Comparison of ENCODE assay signal across 17 cellular contexts in genomic region chr11:20488352-20488751, GRCh38.
DNase-seq lines count a peak whose midpoint lies in the region; ATAC-seq, FAIRE-seq and TF ChIP-seq lines count a peak whose summit lies in the region.
"Had no signal": no experiment of that assay in that cellular context is flagged by ENCODE, and none has a peak within 500 bp of the region (broad histone marks: within the 10 kb centered on the region; RNA-seq: fewer than 3 reads in every experiment).

No MANE protein-coding gene starts in this region.

- peaks cover 14% of the 10 kb centered on the region for H3K36me3 Mint-ChIP-seq in type B pancreatic cell

- no peak for ATAC-seq in GM19452 (IDR thresholded peaks at IDR 0.05; ENCODE audit: unreplicated experiment)
- ATAC-seq: activated CD8-positive, alpha-beta memory T cell treated with anti-CD3 and anti-CD28 coated beads, Interleukin-2, amount 10 ng/mL, durations not matched to agents 7 days and 5 days had no signal

- peak; percentile 30 for FAIRE-seq in GM12892 (lab: Jason Lieb, UNC)
- FAIRE-seq: urothelium cell line had no signal

- TF ChIP-seq POLR2A in GM12892 (IDR thresholded peaks at IDR 0.05; ENCODE audit: low read depth, low read length) (no peak), erythroblast (IDR thresholded peaks at IDR 0.05; ENCODE audit: low read length) (no peak)

- TF ChIP-seq CTCF in type B pancreatic cell (conservative IDR thresholded peaks at IDR 0.05), result no peak

- DNase-seq in GM12892 (ENCODE audit: insufficient read length) (no peak), NCI-H1930 (lab: John Stamatoyannopoulos, UW) (peak; percentile 87 to 88), NCI-H748 (lab: John Stamatoyannopoulos, UW; ENCODE audit: unreplicated experiment) (peak; percentile 96), erythroblast (lab: John Stamatoyannopoulos, UW) (peak; percentile 52 to 86), type B pancreatic cell (ENCODE audit: extremely low spot score, unreplicated experiment) (no peak), nucleus accumbens (lab: John Stamatoyannopoulos, UW) (no peak)
- DNase-seq in activated CD8-positive, alpha-beta memory T cell treated with anti-CD3 and anti-CD28 coated beads, Interleukin-2, amount 50 U/mL, for 4 hours, result no peak
- DNase-seq: activated CD8-positive, alpha-beta memory T cell treated with anti-CD3 and anti-CD28 coated beads, Interleukin-2, amount 10 ng/mL, durations not matched to agents 7 days and 5 days; activated naive CD4-positive, alpha-beta T cell treated with Interleukin-2 at 50 U/mL for 16 hours; foreskin fibroblast; KBM-7; mesendoderm; NK-92 treated with Interleukin-12 subunit alpha and Interleukin-12 subunit beta, amount 100 ng/mL, for 24 hours; sigmoid colon; stimulated activated CD4-positive, alpha-beta T cell treated with anti-CD3 and anti-CD28 coated beads, Interleukin-4, amount 100 ng/mL, for 24 hours had no signal

- no peak overlapping the region for H3K27ac Mint-ChIP-seq in type B pancreatic cell
- H3K27ac Mint-ChIP-seq: activated CD8-positive, alpha-beta memory T cell treated with anti-CD3 and anti-CD28 coated beads, Interleukin-2, amount 10 ng/mL, durations not matched to agents 7 days and 5 days had no signal

- H3K9me3 Mint-ChIP-seq in type B pancreatic cell, result no peaks in the 10 kb centered on the region

- H3K4me1 Mint-ChIP-seq in type B pancreatic cell (ENCODE audit: unreplicated experiment), result peaks cover 4% of the 10 kb centered on the region
- H3K4me1 Mint-ChIP-seq: activated CD8-positive, alpha-beta memory T cell treated with anti-CD3 and anti-CD28 coated beads, Interleukin-2, amount 10 ng/mL, durations not matched to agents 7 days and 5 days had no signal

- H3K27me3 Mint-ChIP-seq in type B pancreatic cell, result no peaks in the 10 kb centered on the region
- H3K27me3 Mint-ChIP-seq: activated CD8-positive, alpha-beta memory T cell treated with anti-CD3 and anti-CD28 coated beads, Interleukin-2, amount 10 ng/mL, durations not matched to agents 7 days and 5 days had no signal

- no peak overlapping the region for H3K4me3 Mint-ChIP-seq in type B pancreatic cell
- H3K4me3 Mint-ChIP-seq: activated CD8-positive, alpha-beta memory T cell treated with anti-CD3 and anti-CD28 coated beads, Interleukin-2, amount 10 ng/mL, durations not matched to agents 7 days and 5 days had no signal

Comparison
In these comparisons a context has a peak if more than half of its experiments do, and no peak if none do; other contexts are left out.
1. DNase-seq: peak in NCI-H1930 (2 of 2), NCI-H748 (single experiment) and erythroblast (2 of 2); none in GM12892 (single experiment), activated CD8-positive, alpha-beta memory T cell treated with anti-CD3 and anti-CD28 coated beads, Interleukin-2, amount 50 U/mL, for 4 hours (single experiment), type B pancreatic cell (single experiment) and nucleus accumbens (0 of 56).